1 cellular context compared by ENCODE assay signal in genomic region chr2:191677646-191678436, GRCh38.
A peak's percentile ranks its signal among the peaks of the same experiment; 100 is the strongest.
TF ChIP-seq lines count a peak whose summit lies in the region.

Gene NABP1, plus strand, starts transcription at chr2:191678136. Its CDS starts 479 bp downstream, at chr2:191678615.

TF ChIP-seq in HEK293, 187 proteins besides CTCF, POLR2A, EP300 and RAD21 (continued from another document and continues in another):
- TF ChIP-seq ZBTB26 (tag by site-specific recombination; optimal IDR thresholded peaks at IDR 0.05) (peak; percentile 86), TCF7L2 (IDR thresholded peaks at IDR 0.05; ENCODE audit: borderline replicate concordance, low read depth, low read length) (no peak), ZNF280D (tag by site-specific recombination; IDR thresholded peaks at IDR 0.05) (no peak), ZNF600 (tag by site-specific recombination; IDR thresholded peaks at IDR 0.05) (peak; percentile 95), ZNF350 (tag by site-specific recombination; IDR thresholded peaks at IDR 0.05) (no peak), ZNF518A (tag by site-specific recombination; conservative IDR thresholded peaks at IDR 0.05; ENCODE audit: low read depth) (no peak), ZNF837 (tag by site-specific recombination; IDR thresholded peaks at IDR 0.05) (no peak), OSR2 (tag by site-specific recombination; IDR thresholded peaks at IDR 0.05) (no peak), ZNF341 (tag by site-specific recombination; IDR thresholded peaks at IDR 0.05; ENCODE audit: low read depth) (peak; percentile 52; the same call in 1 of the 2 replicates), REPIN1 (tag by site-specific recombination; IDR thresholded peaks at IDR 0.05; ENCODE audit: low read depth) (no peak), ZSCAN23 (tag by site-specific recombination; IDR thresholded peaks at IDR 0.05) (no peak), SP7 (tag by site-specific recombination; IDR thresholded peaks at IDR 0.05) (peak; percentile 49; the same call in 1 of the 2 replicates), ZNF280C (tag by site-specific recombination; IDR thresholded peaks at IDR 0.05) (no peak), ZNF776 (tag by site-specific recombination; IDR thresholded peaks at IDR 0.05; ENCODE audit: borderline replicate concordance) (no peak), PRDM6 (tag by site-specific recombination; IDR thresholded peaks at IDR 0.05) (no peak), ZNF18 (tag by site-specific recombination; IDR thresholded peaks at IDR 0.05) (no peak), KLF17 (tag by site-specific recombination; IDR thresholded peaks at IDR 0.05) (peak; percentile 26; the same call in 1 of the 2 replicates), ZFP3 (tag by site-specific recombination; IDR thresholded peaks at IDR 0.05; ENCODE audit: low read depth) (no peak), ZNF394 (tag by site-specific recombination; IDR thresholded peaks at IDR 0.05; ENCODE audit: borderline replicate concordance) (0 out of 2 replicates have a peak, but pooled peaks have one; percentile 12), ZNF239 (tag by site-specific recombination; IDR thresholded peaks at IDR 0.05) (no peak), ZNF169 (tag by site-specific recombination; IDR thresholded peaks at IDR 0.05) (no peak), ZBTB7A (tag by site-specific recombination; IDR thresholded peaks at IDR 0.05; ENCODE audit: low read depth) (no peak; the same call in 1 of the 2 replicates), ZNF785 (tag by site-specific recombination; IDR thresholded peaks at IDR 0.05) (no peak), ZNF114 (tag by site-specific recombination; IDR thresholded peaks at IDR 0.05) (no peak), ZBTB6 (tag by site-specific recombination; IDR thresholded peaks at IDR 0.05) (no peak), ZSCAN4 (tag by site-specific recombination; IDR thresholded peaks at IDR 0.05) (no peak), ZNF530 (tag by site-specific recombination; IDR thresholded peaks at IDR 0.05; ENCODE audit: low read depth) (no peak), ZNF501 (tag by site-specific recombination; IDR thresholded peaks at IDR 0.05) (no peak; the same call in none of the 2 replicates), ZEB2 (tag by site-specific recombination; IDR thresholded peaks at IDR 0.05) (no peak), ZNF155 (tag by site-specific recombination; IDR thresholded peaks at IDR 0.05) (no peak), ZNF664 (tag by site-specific recombination; IDR thresholded peaks at IDR 0.05) (no peak), KLF10 (tag by site-specific recombination; IDR thresholded peaks at IDR 0.05) (peak; percentile 95), ZFP37 (tag by site-specific recombination; IDR thresholded peaks at IDR 0.05) (0 out of 2 replicates have a peak, but pooled peaks have one; percentile 18), ZBTB44 (tag by site-specific recombination; IDR thresholded peaks at IDR 0.05) (no peak)
